In the genomic region with DNA sequence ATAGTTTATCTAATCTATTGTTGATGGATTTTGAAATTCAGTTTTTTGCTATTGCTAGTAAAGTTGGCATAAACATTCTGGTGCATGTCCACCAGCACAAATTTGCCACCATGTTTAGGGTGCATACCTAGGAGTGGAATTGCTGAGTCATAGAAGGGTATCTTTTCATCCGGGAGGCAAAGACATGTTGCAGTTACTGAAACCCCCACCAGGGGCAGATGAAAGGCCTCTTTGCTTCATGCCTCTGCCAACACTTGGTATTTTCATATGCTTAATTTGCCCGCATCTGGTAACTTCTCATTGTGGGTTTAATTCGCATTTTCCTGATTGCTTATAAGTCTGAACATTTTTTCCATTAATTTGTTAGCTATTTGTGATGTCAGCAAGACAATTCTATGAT, we compare ENCODE assay signal across 11 cellular contexts. TPM values are rescaled to one million over a fixed set of nuclear protein-coding genes. Genes with fewer than 3 reads are reported as not detected.
A peak's percentile ranks its signal among the peaks of the same experiment; 100 is the strongest.
DNase-seq lines count a peak whose midpoint lies in the region; ATAC-seq and TF ChIP-seq lines count a peak whose summit lies in the region.
"Had no signal": no experiment of that assay in that cellular context is flagged by ENCODE, and none has a peak within 500 bp of the region (broad histone marks: within the 10 kb centered on the region; RNA-seq: fewer than 3 reads in every experiment).

No MANE protein-coding gene starts in this region.

- H3K27me3 ChIP-seq in Loucy (ENCODE audit: insufficient read depth, low read length, poor library complexity, severe bottlenecking): no peaks in the 10 kb centered on the region
- H3K27me3 ChIP-seq in colonic mucosa: no peaks in the 10 kb centered on the region
- H3K27me3 ChIP-seq in tibial artery: peaks cover 0 to 8% of the 10 kb centered on the region in 2 donors

- H3K9me2 ChIP-seq in Loucy (replicated peaks; ENCODE audit: low read depth, low read length): no peaks in the 10 kb centered on the region

- H3K4me3 ChIP-seq in Loucy (ENCODE audit: low read length, poor library complexity, severe bottlenecking) (no peak overlapping the region), colonic mucosa (no peak overlapping the region), tibial artery (no peak overlapping the region)
- H3K4me3 ChIP-seq: coronary artery, skin epidermis had no signal

- no peaks in the 10 kb centered on the region for H4K20me1 ChIP-seq in Loucy (ENCODE audit: insufficient read depth, low read length, poor library complexity, severe bottlenecking)

- TF ChIP-seq CTCF in Loucy (conservative IDR thresholded peaks at IDR 0.05; ENCODE audit: low read length) (peak; percentile 42), colonic mucosa (IDR thresholded peaks at IDR 0.05) (peak; percentile 26), type B pancreatic cell (conservative IDR thresholded peaks at IDR 0.05) (peak; percentile 69), tibial artery (IDR thresholded peaks at IDR 0.05) (no peak)

- H3K36me3 ChIP-seq in Loucy (ENCODE audit: insufficient read depth, low read length): no peaks in the 10 kb centered on the region
- no peaks in the 10 kb centered on the region for H3K36me3 ChIP-seq in colonic mucosa
- H3K36me3 ChIP-seq in tibial artery: no peaks in the 10 kb centered on the region

- H3K27ac ChIP-seq in colonic mucosa (no peak overlapping the region), tibial artery (no peak overlapping the region)
- H3K27ac ChIP-seq: coronary artery, skin epidermis had no signal

- H3K4me3 Mint-ChIP-seq in type B pancreatic cell: no peak overlapping the region

- H3K9ac ChIP-seq in Loucy (ENCODE audit: low read depth, low read length, poor library complexity, severe bottlenecking): no peak overlapping the region
- no peak overlapping the region for H3K9ac ChIP-seq in colonic mucosa (ENCODE audit: low read depth in 2 of 2, low read length in 2 of 2)

- intact Hi-C loops in colonic mucosa (cut with DNase I): loop anchor here (10.0 kb wide), 1 partner anchor 557 kb away; no protein-coding TSS in a partner anchor
- intact Hi-C loops in tibial artery (cut with DNase I; ENCODE audit: low total_unique reads): no loop called here

- H3F3A ChIP-seq in Loucy (ENCODE audit: low read depth): no peaks in the 10 kb centered on the region

- H3K79me2 ChIP-seq in Loucy (ENCODE audit: insufficient read depth, low read length): no peaks in the 10 kb centered on the region

- ATAC-seq in HG03159 (IDR thresholded peaks at IDR 0.05; ENCODE audit: unreplicated experiment): no peak
- ATAC-seq: left cardiac atrium had no signal

- no peaks in the 10 kb centered on the region for H3K4me1 Mint-ChIP-seq in type B pancreatic cell (ENCODE audit: unreplicated experiment)

- no peak overlapping the region for H2AFZ ChIP-seq in Loucy (ENCODE audit: low read length)

- H3K9me3 ChIP-seq in Loucy (ENCODE audit: insufficient read depth, low read depth, low read length) (no peaks in the 10 kb centered on the region), colonic mucosa (no peaks in the 10 kb centered on the region), tibial artery (no peaks in the 10 kb centered on the region)

- no peak overlapping the region for H3K27ac Mint-ChIP-seq in type B pancreatic cell

- peaks cover 6% of the 10 kb centered on the region for H3K9me3 Mint-ChIP-seq in type B pancreatic cell

- no peaks in the 10 kb centered on the region for H3K36me3 Mint-ChIP-seq in type B pancreatic cell

- H3K4me1 ChIP-seq in Loucy (ENCODE audit: insufficient read depth, low read length, poor library complexity, severe bottlenecking) (no peaks in the 10 kb centered on the region), colonic mucosa (no peaks in the 10 kb centered on the region), tibial artery (no peaks in the 10 kb centered on the region)

- H3K4me2 ChIP-seq in Loucy (ENCODE audit: low read depth, low read length, poor library complexity, severe bottlenecking): no peak overlapping the region

- DNase-seq in stimulated activated CD4-positive, alpha-beta T cell treated with anti-CD3 and anti-CD28 coated beads, Interleukin-15, amount 100 ng/mL, for 24 hours: peak; percentile 10
- DNase-seq in stimulated activated CD4-positive, alpha-beta T cell treated with anti-CD3 and anti-CD28 coated beads, Interleukin-2, amount 100 ng/mL, for 24 hours: no peak
- no peak for DNase-seq in colonic mucosa
- no peak for DNase-seq in type B pancreatic cell (ENCODE audit: extremely low spot score, unreplicated experiment)
- DNase-seq in superior temporal gyrus (ENCODE audit: extremely low spot score): no peak
- no peak for DNase-seq in tibial artery
- DNase-seq: left cardiac atrium had no signal

- peaks cover 7% of the 10 kb centered on the region for H3K27me3 Mint-ChIP-seq in type B pancreatic cell

RNA-seq across cellular contexts. Expression of a gene that starts 8.2 kb away (rescaled TPM):
- under 1 TPM; 0.10 to 0.48 TPM for total RNA-seq in colonic mucosa
- total RNA-seq in type B pancreatic cell (ENCODE audit: low replicate concordance): 5.4 and 11.6 TPM in 2 replicates

Comparison
In these comparisons a context has a peak if more than half of its experiments do, and no peak if none do; other contexts are left out.
1. CTCF ChIP-seq: peak in Loucy (single experiment), colonic mucosa (single experiment) and type B pancreatic cell (single experiment); none in tibial artery (0 of 2).